ENCODE assay signal across 17 cellular contexts in genomic region chr9:136623849-136624183, GRCh38. TPM values are rescaled to one million over a fixed set of nuclear protein-coding genes. Genes with fewer than 3 reads are reported as not detected.
DNase-seq lines count a peak whose midpoint lies in the region; TF ChIP-seq lines count a peak whose summit lies in the region.
"Had no signal": no experiment of that assay in that cellular context is flagged by ENCODE, and none has a peak within 500 bp of the region (broad histone marks: within the 10 kb centered on the region; RNA-seq: fewer than 3 reads in every experiment).

No MANE protein-coding gene starts in this region.

- H3K9me3 Mint-ChIP-seq in glutamatergic neuron (ENCODE audit: unreplicated experiment) = peaks cover 4% of the 10 kb centered on the region
- H3K9me3 Mint-ChIP-seq: activated T-helper 2 cell treated with anti-CD3 and anti-CD28 coated beads, Interferon-gamma antibody, Interleukin-2, Interleukin-4, amounts not matched to agents 10 μg/mL and 5 μg/mL and 100 μg/mL, durations not matched to agents 14 hours and 24 hours and 36 hours; mesothelial cell of epicardium; stimulated activated naive CD8-positive, alpha-beta T cell treated with anti-CD3 and anti-CD28 coated beads, Interleukin-15, Interleukin-2, amounts not matched to agents 100 ng/mL and 50 ng/mL, for 24 hours had no signal

- no peak for TF ChIP-seq EP300 in SK-N-SH (IDR thresholded peaks at IDR 0.05; ENCODE audit: borderline replicate concordance in 1 of 2, low read depth in 1 of 2, low read length in 1 of 2)

- peak overlapping the region in 1 of 2 experiments; percentile 73 for H3K14ac ChIP-seq in mesenchymal stem cell (ENCODE audit: low read length in 2 of 2)

- TF ChIP-seq RAD21 in SK-N-SH (IDR thresholded peaks at IDR 0.05; ENCODE audit: low read length) = no peak

- H3K9me3 ChIP-seq in mesenchymal stem cell (ENCODE audit: control insufficient read depth, low read length) (no peaks in the 10 kb centered on the region), SK-N-SH (no peaks in the 10 kb centered on the region)
- H3K9me3 ChIP-seq: spleen had no signal

- peaks cover 68% of the 10 kb centered on the region for H3K4me1 ChIP-seq in mesenchymal stem cell (ENCODE audit: control insufficient read depth, insufficient read depth, low read depth, low read length)
- H3K4me1 ChIP-seq in SK-N-SH (ENCODE audit: control insufficient read depth in 1 of 2, insufficient read depth in 2 of 2, low read depth in 1 of 2, low read length in 1 of 2) = peaks cover 8 to 9% of the 10 kb centered on the region in 2 experiments; a peak in 1 of 4 replicates

- no peaks in the 10 kb centered on the region for H3K36me3 ChIP-seq in mesenchymal stem cell (ENCODE audit: control insufficient read depth in 1 of 2, insufficient read depth in 2 of 2, low read depth in 1 of 2, low read length in 2 of 2)
- H3K36me3 ChIP-seq in SK-N-SH (replicated peaks in 1 of 2; ENCODE audit: control insufficient read depth in 1 of 2, insufficient read depth in 2 of 2, low read length in 1 of 2) = no peaks in the 10 kb centered on the region
- H3K36me3 ChIP-seq: spleen had no signal

- peak overlapping the region; percentile 85 for H4K8ac ChIP-seq in mesenchymal stem cell (ENCODE audit: low read length)

- H3K9ac ChIP-seq in mesenchymal stem cell (ENCODE audit: low read length) = no peak overlapping the region
- no peak overlapping the region for H3K9ac ChIP-seq in SK-N-SH

- H2BK12ac ChIP-seq in mesenchymal stem cell (ENCODE audit: low read length in 2 of 2) = peak overlapping the region; percentile 65 to 94

- no peaks in the 10 kb centered on the region for H3K79me2 ChIP-seq in SK-N-SH (ENCODE audit: insufficient read depth)

- no peak overlapping the region for H3K27ac Mint-ChIP-seq in glutamatergic neuron (ENCODE audit: unreplicated experiment)
- H3K27ac Mint-ChIP-seq: activated T-helper 2 cell treated with anti-CD3 and anti-CD28 coated beads, Interferon-gamma antibody, Interleukin-2, Interleukin-4, amounts not matched to agents 10 μg/mL and 5 μg/mL and 100 μg/mL, durations not matched to agents 14 hours and 24 hours and 36 hours; stimulated activated naive CD8-positive, alpha-beta T cell treated with anti-CD3 and anti-CD28 coated beads, Interleukin-15, Interleukin-2, amounts not matched to agents 100 ng/mL and 50 ng/mL, for 24 hours had no signal

- H3K27me3 ChIP-seq in mesenchymal stem cell (ENCODE audit: control insufficient read depth in 1 of 2, insufficient read depth in 1 of 2, low read length in 2 of 2) (peaks cover 0 to 21% of the 10 kb centered on the region in 2 experiments), SK-N-SH (ENCODE audit: insufficient read depth) (no peaks in the 10 kb centered on the region)

- no peaks in the 10 kb centered on the region for H3K9me2 ChIP-seq in SK-N-SH

- POLR2A ChIA-PET in RWPE1 (lab: Yijun Ruan, JAX; ENCODE audit: low non-redundant PET) (interaction anchor here (0.6 to 2.0 kb wide), 4 partner anchors 14 to 82 kb away, joined by 4 to 6 read pairs (median 4); no protein-coding TSS in a partner anchor), SK-N-SH (lab: Yijun Ruan, JAX) (interaction anchor here (0.7 kb wide), 1 partner anchor 20 kb away, joined by 3 read pairs; no protein-coding TSS in a partner anchor)

- TF ChIP-seq CTCF in RWPE1 (conservative IDR thresholded peaks at IDR 0.05; ENCODE audit: low read depth) (no peak), SK-N-SH (IDR thresholded peaks at IDR 0.05) (no peak), glutamatergic neuron (IDR thresholded peaks at IDR 0.05; ENCODE audit: partially characterized antibody, unreplicated experiment) (no peak)

- WGBS in mesenchymal stem cell = 82% methylated on average over 13 of the region's 13 CpGs
- 100% methylated on average over 2 of the region's 13 CpGs for WGBS in SK-N-SH (ENCODE audit: low lambda C conversion rate)

- no peaks in the 10 kb centered on the region for H3F3A ChIP-seq in SK-N-SH (replicated peaks; ENCODE audit: insufficient read depth)

- H3K4ac ChIP-seq in mesenchymal stem cell (ENCODE audit: low read depth in 1 of 2, low read length in 2 of 2) = peak overlapping the region; percentile 49 to 56

- H2AFZ ChIP-seq in mesenchymal stem cell (ENCODE audit: low read depth, low read length) (no peak overlapping the region), SK-N-SH (ENCODE audit: low read depth) (no peak overlapping the region)

- peaks cover 10% of the 10 kb centered on the region for H3K4me1 Mint-ChIP-seq in glutamatergic neuron (ENCODE audit: low read depth, unreplicated experiment)

- peak overlapping the region; percentile 96 for H4K91ac ChIP-seq in mesenchymal stem cell (ENCODE audit: low read length)

- CTCF ChIA-PET in RWPE1 (lab: Yijun Ruan, JAX) (interaction anchor here (0.6 to 8.3 kb wide), 7 partner anchors 14 to 136 kb away, joined by 3 to 232 read pairs (median 5); no protein-coding TSS in a partner anchor), SK-N-SH (lab: Yijun Ruan, JAX) (interaction anchor here (1.8 to 9.0 kb wide), 2 partner anchors 17 to 137 kb away, joined by 3 to 320 read pairs; no protein-coding TSS in a partner anchor)

- DNase-seq in DMS153 (lab: John Stamatoyannopoulos, UW) (peak; percentile 44), HPDE6-E6E7 (ENCODE audit: extremely low spot score) (peak; percentile 97), RWPE1 (ENCODE audit: low spot score) (peak; percentile 100), mesenchymal stem cell (no peak), SK-N-SH (no peak), NCI-H524 (lab: John Stamatoyannopoulos, UW) (no peak), glomerular visceral epithelial cell (ENCODE audit: extremely low spot score) (no peak), glutamatergic neuron (no peak)
- DNase-seq: activated CD8-positive, alpha-beta memory T cell treated with anti-CD3 and anti-CD28 coated beads for 24 hours; amniotic stem cell; C1 segment of cervical spinal cord; EL had no signal

- H3K23ac ChIP-seq in mesenchymal stem cell (ENCODE audit: low read length in 2 of 2) = no peak overlapping the region

- H2BK5ac ChIP-seq in mesenchymal stem cell (ENCODE audit: low read depth, low read length, poor library complexity, severe bottlenecking) = no peak overlapping the region

- no peak overlapping the region for H3K4me3 ChIP-seq in mesenchymal stem cell (ENCODE audit: insufficient read depth in 1 of 2, low read depth in 1 of 2, low read length in 2 of 2)
- H3K4me3 ChIP-seq in SK-N-SH (ENCODE audit: low read depth in 2 of 2, low read length in 1 of 2) = no peak overlapping the region
- H3K4me3 ChIP-seq: SK-N-MC, spleen had no signal

- H3K27me3 Mint-ChIP-seq in glutamatergic neuron (ENCODE audit: unreplicated experiment) = peaks cover 6% of the 10 kb centered on the region
- H3K27me3 Mint-ChIP-seq: stimulated activated naive CD8-positive, alpha-beta T cell treated with anti-CD3 and anti-CD28 coated beads, Interleukin-15, Interleukin-2, amounts not matched to agents 100 ng/mL and 50 ng/mL, for 24 hours had no signal

- H3K36me3 Mint-ChIP-seq in glutamatergic neuron (ENCODE audit: unreplicated experiment) = no peaks in the 10 kb centered on the region
- H3K36me3 Mint-ChIP-seq: mesothelial cell of epicardium had no signal

- peak overlapping the region; percentile 93 for H2BK120ac ChIP-seq in mesenchymal stem cell (ENCODE audit: low read depth, low read length)

- H2AK5ac ChIP-seq in mesenchymal stem cell (ENCODE audit: low read length, severe bottlenecking) = no peak overlapping the region

- peak overlapping the region; percentile 26 to 79 for H3K18ac ChIP-seq in mesenchymal stem cell (ENCODE audit: low read depth in 1 of 2, low read length in 2 of 2)

- H3K4me2 ChIP-seq in mesenchymal stem cell (ENCODE audit: low read length, poor library complexity, severe bottlenecking) (no peak overlapping the region), SK-N-SH (no peak overlapping the region)

- no peak overlapping the region for H3K4me3 Mint-ChIP-seq in glutamatergic neuron (ENCODE audit: unreplicated experiment)
- H3K4me3 Mint-ChIP-seq: mesothelial cell of epicardium; stimulated activated naive CD8-positive, alpha-beta T cell treated with anti-CD3 and anti-CD28 coated beads, Interleukin-15, Interleukin-2, amounts not matched to agents 100 ng/mL and 50 ng/mL, for 24 hours had no signal

- peak overlapping the region; percentile 84 for H2BK15ac ChIP-seq in mesenchymal stem cell (ENCODE audit: low read depth, poor library complexity, severe bottlenecking)

- H3K79me1 ChIP-seq in mesenchymal stem cell (replicated peaks; ENCODE audit: low read length, poor library complexity, severe bottlenecking) = no peaks in the 10 kb centered on the region

- H3K27ac ChIP-seq in RWPE1 (peak overlapping the region; percentile 100), mesenchymal stem cell (ENCODE audit: low read length, poor library complexity, severe bottlenecking) (no peak overlapping the region), SK-N-SH (ENCODE audit: low read depth in 2 of 2, low read length in 1 of 2) (no peak overlapping the region)
- H3K27ac ChIP-seq: SK-N-MC had no signal

- no peaks in the 10 kb centered on the region for H4K20me1 ChIP-seq in SK-N-SH (ENCODE audit: insufficient read depth)

TF ChIP-seq in SK-N-SH, 30 proteins besides CTCF, POLR2A, EP300 and RAD21 (continues in another document):
- TF ChIP-seq YY1 (IDR thresholded peaks at IDR 0.05; ENCODE audit: low read depth) = no peak
- no peak for TF ChIP-seq TCF12 (IDR thresholded peaks at IDR 0.05)
- TF ChIP-seq MXI1 (IDR thresholded peaks at IDR 0.05; ENCODE audit: low read depth, low read length) = no peak
- TF ChIP-seq PBX3 (IDR thresholded peaks at IDR 0.05) = no peak
- TF ChIP-seq RFX5 (IDR thresholded peaks at IDR 0.05; ENCODE audit: low read length) = no peak
- no peak for TF ChIP-seq SIN3A (IDR thresholded peaks at IDR 0.05; ENCODE audit: borderline replicate concordance, low read depth, low read length)
- TF ChIP-seq TAF1 (IDR thresholded peaks at IDR 0.05; ENCODE audit: borderline replicate concordance, low read depth, low read length) = no peak
- no peak for TF ChIP-seq NFIC (IDR thresholded peaks at IDR 0.05; ENCODE audit: borderline replicate concordance)

RNA-seq across cellular contexts. Expression of gene EGFL7, which starts 38.9 kb away (rescaled TPM):
- 29.0 TPM for polyA plus RNA-seq in mesenchymal stem cell (2013, experiment 1 of 2)
- 30.0 TPM for polyA plus RNA-seq in mesenchymal stem cell (2013, experiment 2 of 2)
- 39.8 and 43.0 TPM in 2 replicates for polyA plus RNA-seq in SK-N-SH (2012; rRNA removed)
- 16.4 and 32.5 TPM in 2 replicates for polyA plus RNA-seq in SK-N-SH (2012; cell fraction: cytosol; rRNA removed)
- polyA plus RNA-seq in SK-N-SH (2012; cell fraction: nucleus; rRNA removed) = 32.6 and 35.1 TPM in 2 replicates
- total RNA-seq in glutamatergic neuron (ENCODE audit: unreplicated experiment) = 8.1 TPM

Comparison
In these comparisons a context has a peak if more than half of its experiments do, and no peak if none do; other contexts are left out.
1. DNase-seq: peak in DMS153 (single experiment), HPDE6-E6E7 (single experiment) and RWPE1 (single experiment); none in mesenchymal stem cell (single experiment), SK-N-SH (single experiment), NCI-H524 (0 of 2), glomerular visceral epithelial cell (single experiment) and glutamatergic neuron (single experiment).